12 cellular contexts compared by ENCODE assay signal in genomic region chr4:140135529-140136021, GRCh38. TPM values are rescaled to one million over a fixed set of nuclear protein-coding genes. Genes with fewer than 3 reads are reported as not detected.
A peak's percentile ranks its signal among the peaks of the same experiment; 100 is the strongest.
DNase-seq lines count a peak whose midpoint lies in the region; ATAC-seq and TF ChIP-seq lines count a peak whose summit lies in the region.
"Had no signal": no experiment of that assay in that cellular context is flagged by ENCODE, and none has a peak within 500 bp of the region (broad histone marks: within the 10 kb centered on the region; RNA-seq: fewer than 3 reads in every experiment).

No MANE protein-coding gene starts in this region.

- WGBS in hepatocyte (ENCODE audit: low lambda C conversion rate, missing lambda C conversion rate): 41% methylated on average over 7 of the region's 7 CpGs
- WGBS in aorta, 2 donors: 40 to 42% methylated on average over 7 of the region's 7 CpGs

- no peak for TF ChIP-seq CTCF in hepatocyte (IDR thresholded peaks at IDR 0.05; ENCODE audit: poor library complexity)

- H3K27ac Mint-ChIP-seq in effector memory CD8-positive, alpha-beta T cell: no peak overlapping the region
- H3K27ac Mint-ChIP-seq: stimulated activated effector memory CD8-positive, alpha-beta T cell treated with anti-CD3 and anti-CD28 coated beads, Interleukin-12 subunit alpha, Interleukin-12 subunit beta, amount 100 ng/mL, for 72 hours had no signal

- H3K4me1 ChIP-seq in hepatocyte (ENCODE audit: insufficient read depth): peaks cover 27% of the 10 kb centered on the region
- H3K4me1 ChIP-seq in aorta (ENCODE audit: control insufficient read depth in 1 of 2, insufficient read depth in 2 of 2, low read length in 2 of 2): peaks cover 0 to 4% of the 10 kb centered on the region in 2 donors

- ATAC-seq in aorta (ENCODE audit: low FRiP score): no peak
- no peak for ATAC-seq in HG02973 (IDR thresholded peaks at IDR 0.05; ENCODE audit: unreplicated experiment)
- no peak for ATAC-seq in effector memory CD8-positive, alpha-beta T cell (replicated peaks)
- ATAC-seq in HG03460 (IDR thresholded peaks at IDR 0.05; ENCODE audit: unreplicated experiment): no peak
- ATAC-seq: activated T-cell treated with anti-CD3 and anti-CD28 coated beads, Interleukin-2, amount 50 U/mL, for 4 hours; gastrocnemius medialis; stimulated activated effector memory CD8-positive, alpha-beta T cell treated with anti-CD3 and anti-CD28 coated beads, Interleukin-12 subunit alpha, Interleukin-12 subunit beta, amount 100 ng/mL, for 72 hours had no signal

- H3K27me3 Mint-ChIP-seq in effector memory CD8-positive, alpha-beta T cell: peaks cover 22 to 34% of the 10 kb centered on the region in 2 donors

- no peaks in the 10 kb centered on the region for H3K9me3 ChIP-seq in hepatocyte (ENCODE audit: low read depth)
- no peaks in the 10 kb centered on the region for H3K9me3 ChIP-seq in aorta (ENCODE audit: control insufficient read depth, low read length)
- H3K9me3 ChIP-seq: gastrocnemius medialis, pancreas had no signal

- no peaks in the 10 kb centered on the region for H3K4me1 Mint-ChIP-seq in effector memory CD8-positive, alpha-beta T cell (ENCODE audit: low read depth in 2 of 2)

- intact Hi-C loops in aorta (cut with DNase I): no loop called here

- no peaks in the 10 kb centered on the region for H3K9me3 Mint-ChIP-seq in effector memory CD8-positive, alpha-beta T cell
- H3K9me3 Mint-ChIP-seq: activated T-cell treated with anti-CD3 and anti-CD28 coated beads, Interleukin-2, amount 50 U/mL, for 4 hours; stimulated activated effector memory CD8-positive, alpha-beta T cell treated with anti-CD3 and anti-CD28 coated beads, Interleukin-12 subunit alpha, Interleukin-12 subunit beta, amount 100 ng/mL, for 72 hours had no signal

- peak overlapping the region; percentile 23 for H3K4me2 ChIP-seq in hepatocyte

- peak; percentile 15 for DNase-seq in NCI-H2107 treated with DMSO at 0.1 percent for 48 hours (lab: John Stamatoyannopoulos, UW; ENCODE audit: unreplicated experiment)
- DNase-seq in NCI-H2107 (lab: John Stamatoyannopoulos, UW): no peak
- peak; percentile 87 for DNase-seq in SK-N-DZ (ENCODE audit: low spot score)
- peak; percentile 57 for DNase-seq in hepatocyte (ENCODE audit: low spot score)
- DNase-seq in aorta: peak; percentile 52 to 81
- DNase-seq in effector memory CD8-positive, alpha-beta T cell: no peak
- DNase-seq: activated T-cell treated with anti-CD3 and anti-CD28 coated beads, Interleukin-2, amount 50 U/mL, for 4 hours; gastrocnemius medialis had no signal

- H3K4me3 Mint-ChIP-seq in effector memory CD8-positive, alpha-beta T cell: no peak overlapping the region
- H3K4me3 Mint-ChIP-seq: activated T-cell treated with anti-CD3 and anti-CD28 coated beads, Interleukin-2, amount 50 U/mL, for 4 hours; stimulated activated effector memory CD8-positive, alpha-beta T cell treated with anti-CD3 and anti-CD28 coated beads, Interleukin-12 subunit alpha, Interleukin-12 subunit beta, amount 100 ng/mL, for 72 hours had no signal

- H4K20me1 ChIP-seq in hepatocyte (ENCODE audit: insufficient read depth, poor library complexity, severe bottlenecking): no peaks in the 10 kb centered on the region

- peaks cover 88% of the 10 kb centered on the region for H3K79me2 ChIP-seq in hepatocyte

- no peak overlapping the region for H3K4me3 ChIP-seq in hepatocyte
- no peak overlapping the region for H3K4me3 ChIP-seq in aorta (ENCODE audit: low read length in 2 of 2)
- H3K4me3 ChIP-seq: gastrocnemius medialis, pancreas had no signal

- no peaks in the 10 kb centered on the region for H3K36me3 Mint-ChIP-seq in effector memory CD8-positive, alpha-beta T cell (ENCODE audit: insufficient read depth)
- H3K36me3 Mint-ChIP-seq: stimulated activated effector memory CD8-positive, alpha-beta T cell treated with anti-CD3 and anti-CD28 coated beads, Interleukin-12 subunit alpha, Interleukin-12 subunit beta, amount 100 ng/mL, for 72 hours had no signal

- H3K27ac ChIP-seq in hepatocyte (peak overlapping the region; percentile 12), aorta (ENCODE audit: low read depth in 1 of 2, low read length in 2 of 2) (no peak overlapping the region)
- H3K27ac ChIP-seq: gastrocnemius medialis, pancreas had no signal

- H3K9me2 ChIP-seq in hepatocyte (replicated peaks; ENCODE audit: insufficient read depth): no peaks in the 10 kb centered on the region

- no peaks in the 10 kb centered on the region for H3K27me3 ChIP-seq in hepatocyte
- H3K27me3 ChIP-seq in aorta (ENCODE audit: control insufficient read depth in 1 of 2, insufficient read depth in 2 of 2, low read length in 1 of 2): no peaks in the 10 kb centered on the region
- H3K27me3 ChIP-seq: gastrocnemius medialis, pancreas had no signal

- no peak overlapping the region for H2AFZ ChIP-seq in hepatocyte

- H3K36me3 ChIP-seq in hepatocyte (replicated peaks; ENCODE audit: insufficient read depth, low read depth) (no peaks in the 10 kb centered on the region), aorta (ENCODE audit: control insufficient read depth in 1 of 2, insufficient read depth in 2 of 2, low read length in 1 of 2) (no peaks in the 10 kb centered on the region)
- H3K36me3 ChIP-seq: gastrocnemius medialis, pancreas had no signal

RNA-seq across cellular contexts. Expression of gene MAML3, which starts 18.4 kb away (rescaled TPM):
- 7.9 TPM in 2 replicates for polyA plus RNA-seq in SK-N-DZ (2014; cell fraction: cytosol; rRNA removed)
- polyA plus RNA-seq in SK-N-DZ (2014; cell fraction: nucleus; rRNA removed): 3.5 and 5.0 TPM in 2 replicates
- total RNA-seq in hepatocyte (8.7 and 11.2 TPM in 2 replicates), aorta (10 to 100 TPM in 1 of 2 donors, 1 to 10 TPM in 1; 8.3 to 10.5 TPM)
- polyA plus RNA-seq in hepatocyte (4.1 TPM in 2 replicates), aorta (1 to 10 TPM in 1 of 2 donors, under 1 TPM in 1; 0.79 to 1.5 TPM)

Comparison
In these comparisons a context has a peak if more than half of its experiments do, and no peak if none do; other contexts are left out.
1. DNase-seq: peak in NCI-H2107 treated with DMSO at 0.1 percent for 48 hours (single experiment), SK-N-DZ (single experiment), hepatocyte (single experiment) and aorta (2 of 2); none in NCI-H2107 (single experiment) and effector memory CD8-positive, alpha-beta T cell (0 of 3).